Comparison of ENCODE assay signal across 32 cellular contexts in the genomic region with DNA sequence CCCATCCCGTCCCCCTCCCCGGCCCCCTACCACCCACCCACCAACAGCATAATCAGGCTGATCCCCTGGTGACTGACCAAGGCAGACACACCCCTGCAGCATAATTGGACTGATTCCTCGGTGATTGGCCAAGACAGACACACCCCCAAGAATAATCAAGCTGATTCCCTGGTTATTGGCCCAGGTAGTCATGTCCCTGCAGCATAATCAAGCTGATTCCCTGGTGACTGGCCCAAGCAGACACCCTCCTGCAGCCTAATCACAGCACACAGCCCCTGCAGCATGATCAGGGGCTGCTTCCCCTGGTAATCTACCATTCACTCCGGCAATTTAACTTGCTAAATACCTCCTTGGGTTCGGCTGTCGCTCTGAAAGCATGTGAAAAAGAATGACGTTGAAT.
"Had no signal": no experiment of that assay in that cellular context is flagged by ENCODE, and none has a peak within 500 bp of the region (broad histone marks: within the 10 kb centered on the region; RNA-seq: fewer than 3 reads in every experiment).

No MANE protein-coding gene starts in this region.

- DNase-seq: activated CD4-positive, alpha-beta memory T cell treated with anti-CD3 and anti-CD28 coated beads, Interleukin-2, amount 10 ng/mL, durations not matched to agents 7 days and 5 days; activated CD4-positive, alpha-beta T cell treated with anti-CD3 and anti-CD28 coated beads for 1 hour; activated CD4-positive, alpha-beta T cell treated with anti-CD3 and anti-CD28 coated beads for 48 hours; activated CD4-positive, CD25-positive, alpha-beta regulatory T cell; activated CD8-positive, alpha-beta memory T cell treated with anti-CD3 and anti-CD28 coated beads for 24 hours; activated CD8-positive, alpha-beta memory T cell treated with anti-CD3 and anti-CD28 coated beads, Interleukin-2, amount 10 ng/mL, durations not matched to agents 7 days and 5 days; activated CD8-positive, alpha-beta memory T cell treated with anti-CD3 and anti-CD28 coated beads, Interleukin-2, amount 50 U/mL, for 48 hours; activated effector memory CD4-positive, alpha-beta T cell treated with Interleukin-2 at 50 U/mL for 16 hours; activated naive CD4-positive, alpha-beta T cell treated with anti-CD3 and anti-CD28 coated beads, Interleukin-2, amount 10 ng/mL, durations not matched to agents 7 days and 5 days; activated naive CD8-positive, alpha-beta T cell treated with anti-CD3 and anti-CD28 coated beads, Interleukin-2, amount 10 ng/mL, durations not matched to agents 7 days and 5 days; activated T-cell treated with anti-CD3 and anti-CD28 coated beads, Interleukin-2, amount 50 U/mL, for 48 hours; amygdala; Karpas-422; NCI-H1048; NCI-H1105 treated with DMSO at 0.1 percent for 48 hours; NCI-H1436; NCI-H1694; NCI-H1930; NCI-H345; NCI-H524 treated with DMSO at 0.1 percent for 48 hours; PC-3; Peyer's patch; RPMI8226; SHP77 treated with DMSO at 0.1 percent for 48 hours; SK-N-SH; T-helper 9 cell had no signal

- H3K27ac Mint-ChIP-seq: activated CD4-positive, alpha-beta memory T cell treated with anti-CD3 and anti-CD28 coated beads, Interleukin-2, amount 10 ng/mL, durations not matched to agents 7 days and 5 days; activated CD8-positive, alpha-beta memory T cell treated with anti-CD3 and anti-CD28 coated beads, Interleukin-2, amount 10 ng/mL, durations not matched to agents 7 days and 5 days; activated naive CD4-positive, alpha-beta T cell treated with anti-CD3 and anti-CD28 coated beads, Interleukin-2, amount 10 ng/mL, durations not matched to agents 7 days and 5 days; activated naive CD8-positive, alpha-beta T cell treated with anti-CD3 and anti-CD28 coated beads, Interleukin-2, amount 10 ng/mL, durations not matched to agents 7 days and 5 days; T-helper 1 cell treated with Interleukin-12 subunit alpha and Interleukin-12 subunit beta and Interleukin-4 antibody, amounts not matched to agents 30 μg/mL and 1 μg/mL, for 36 hours had no signal

- H3K27me3 ChIP-seq: ascending aorta, cardiac muscle cell, Peyer's patch, SJSA1 had no signal

- H3K9me3 Mint-ChIP-seq: activated CD4-positive, alpha-beta memory T cell treated with anti-CD3 and anti-CD28 coated beads, Interleukin-2, amount 10 ng/mL, durations not matched to agents 7 days and 5 days; activated naive CD4-positive, alpha-beta T cell treated with anti-CD3 and anti-CD28 coated beads, Interleukin-2, amount 10 ng/mL, durations not matched to agents 7 days and 5 days; activated naive CD8-positive, alpha-beta T cell treated with anti-CD3 and anti-CD28 coated beads, Interleukin-2, amount 10 ng/mL, durations not matched to agents 7 days and 5 days; central memory CD8-positive, alpha-beta T cell had no signal

- H3K4me3 ChIP-seq: ascending aorta, cardiac muscle cell, Peyer's patch, SJSA1 had no signal

- H3K9me3 ChIP-seq: ascending aorta, Peyer's patch, SJSA1, SK-N-SH had no signal

- H3K4me1 ChIP-seq: ascending aorta, Peyer's patch, SJSA1 had no signal

- H3K4me1 Mint-ChIP-seq: activated CD4-positive, alpha-beta memory T cell treated with anti-CD3 and anti-CD28 coated beads, Interleukin-2, amount 10 ng/mL, durations not matched to agents 7 days and 5 days; activated CD8-positive, alpha-beta memory T cell treated with anti-CD3 and anti-CD28 coated beads, Interleukin-2, amount 10 ng/mL, durations not matched to agents 7 days and 5 days; activated naive CD4-positive, alpha-beta T cell treated with anti-CD3 and anti-CD28 coated beads, Interleukin-2, amount 10 ng/mL, durations not matched to agents 7 days and 5 days had no signal

- H3K4me2 ChIP-seq: SK-N-SH had no signal

- H3K27ac ChIP-seq: ascending aorta, cardiac muscle cell, Peyer's patch, SJSA1, VCaP had no signal

- H3K27me3 Mint-ChIP-seq: activated CD4-positive, alpha-beta memory T cell treated with anti-CD3 and anti-CD28 coated beads, Interleukin-2, amount 10 ng/mL, durations not matched to agents 7 days and 5 days; activated CD8-positive, alpha-beta memory T cell treated with anti-CD3 and anti-CD28 coated beads, Interleukin-2, amount 10 ng/mL, durations not matched to agents 7 days and 5 days; activated naive CD4-positive, alpha-beta T cell treated with anti-CD3 and anti-CD28 coated beads, Interleukin-2, amount 10 ng/mL, durations not matched to agents 7 days and 5 days; activated naive CD8-positive, alpha-beta T cell treated with anti-CD3 and anti-CD28 coated beads, Interleukin-2, amount 10 ng/mL, durations not matched to agents 7 days and 5 days; central memory CD8-positive, alpha-beta T cell had no signal

- H3K9ac ChIP-seq: SK-N-SH had no signal

- H3K4me3 Mint-ChIP-seq: activated CD4-positive, alpha-beta memory T cell treated with anti-CD3 and anti-CD28 coated beads, Interleukin-2, amount 10 ng/mL, durations not matched to agents 7 days and 5 days; activated CD8-positive, alpha-beta memory T cell treated with anti-CD3 and anti-CD28 coated beads, Interleukin-2, amount 10 ng/mL, durations not matched to agents 7 days and 5 days; activated naive CD4-positive, alpha-beta T cell treated with anti-CD3 and anti-CD28 coated beads, Interleukin-2, amount 10 ng/mL, durations not matched to agents 7 days and 5 days; activated naive CD8-positive, alpha-beta T cell treated with anti-CD3 and anti-CD28 coated beads, Interleukin-2, amount 10 ng/mL, durations not matched to agents 7 days and 5 days; central memory CD8-positive, alpha-beta T cell; T-helper 1 cell treated with Interleukin-12 subunit alpha and Interleukin-12 subunit beta and Interleukin-4 antibody, amounts not matched to agents 30 μg/mL and 1 μg/mL, for 36 hours had no signal

- ATAC-seq: activated CD8-positive, alpha-beta memory T cell treated with anti-CD3 and anti-CD28 coated beads, Interleukin-2, amount 10 ng/mL, durations not matched to agents 7 days and 5 days; PC-3 had no signal

- H3K36me3 ChIP-seq: Peyer's patch had no signal
